Comparison of ENCODE assay signal across 8 cellular contexts in the genomic region with DNA sequence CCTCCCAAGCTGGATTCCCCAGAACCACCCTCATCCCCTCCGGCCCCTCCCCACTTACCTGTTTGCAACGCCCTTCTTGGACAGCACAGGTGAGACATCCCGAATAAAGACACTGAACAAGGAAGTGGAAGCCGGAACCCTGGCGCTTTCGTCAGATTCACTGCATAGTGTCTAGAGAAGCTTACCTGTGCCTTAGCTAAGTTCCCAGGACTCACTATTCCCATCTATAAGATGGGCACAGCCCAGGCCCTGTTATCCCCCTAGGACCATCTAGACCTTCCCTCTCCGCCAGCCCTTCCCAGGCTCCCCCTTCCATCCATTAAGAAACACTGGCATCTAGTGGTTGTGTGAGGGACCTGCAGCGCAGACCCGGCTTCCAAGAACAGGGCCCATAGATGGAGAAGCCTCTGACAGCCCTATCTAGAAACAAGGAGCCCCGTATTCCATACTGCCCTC. TPM values are rescaled to one million over a fixed set of nuclear protein-coding genes. Genes with fewer than 3 reads are reported as not detected.
DNase-seq lines count a peak whose midpoint lies in the region; TF ChIP-seq lines count a peak whose summit lies in the region.

No MANE protein-coding gene starts in this region.

- H3K27me3 ChIP-seq in HL-60 (ENCODE audit: insufficient read depth, poor library complexity, severe bottlenecking) (no peaks in the 10 kb centered on the region), neural cell (ENCODE audit: insufficient read depth, low read depth, low read length) (no peaks in the 10 kb centered on the region), transverse colon (peaks cover 39% of the 10 kb centered on the region)

- no peaks in the 10 kb centered on the region for H3K36me3 Mint-ChIP-seq in activated T-helper 1 cell treated with anti-CD3 and anti-CD28 coated beads, Interleukin-12 subunit alpha, Interleukin-12 subunit beta, Interleukin-2, Interleukin-4 antibody, amounts not matched to agents 30 ng/mL and 10 ng/mL and 1 ng/mL, durations not matched to agents 14 hours and 24 hours and 36 hours (ENCODE audit: low read depth)

- no peaks in the 10 kb centered on the region for H3K4me1 Mint-ChIP-seq in activated T-helper 1 cell treated with anti-CD3 and anti-CD28 coated beads, Interleukin-12 subunit alpha, Interleukin-12 subunit beta, Interleukin-2, Interleukin-4 antibody, amounts not matched to agents 30 ng/mL and 10 ng/mL and 1 ng/mL, durations not matched to agents 14 hours and 24 hours and 36 hours (ENCODE audit: low read depth)

- H3K4me3 ChIP-seq in HL-60 (replicated peaks; ENCODE audit: insufficient read depth, low read length) (no peak overlapping the region), neural cell (ENCODE audit: low read length) (no peak overlapping the region), transverse colon (no peak overlapping the region)

- TF ChIP-seq POLR2A in transverse colon (IDR thresholded peaks at IDR 0.05): no peak

- WGBS in transverse colon (ENCODE audit: low coverage in 1 of 2), 2 donors: 22 to 55% methylated on average over 3 to 10 of the region's 10 CpGs

- TF ChIP-seq EP300 in neural cell (conservative IDR thresholded peaks at IDR 0.05; ENCODE audit: poor library complexity, severe bottlenecking) (no peak), transverse colon (IDR thresholded peaks at IDR 0.05; ENCODE audit: low read depth) (no peak)

- no peaks in the 10 kb centered on the region for H3F3A ChIP-seq in neural cell (ENCODE audit: insufficient read depth, low read length, poor library complexity, severe bottlenecking)

- H3K4me2 ChIP-seq in neural cell (ENCODE audit: low read length): no peak overlapping the region

- H2AFZ ChIP-seq in neural cell (ENCODE audit: low read depth, low read length): no peak overlapping the region

- H3K27ac ChIP-seq in HL-60 (replicated peaks): no peak overlapping the region
- no peak overlapping the region for H3K27ac ChIP-seq in neural cell (ENCODE audit: low read length)
- no peak overlapping the region for H3K27ac ChIP-seq in transverse colon

- H3K4me1 ChIP-seq in transverse colon: no peaks in the 10 kb centered on the region

- peak; percentile 98 for TF ChIP-seq RAD21 in neural cell (conservative IDR thresholded peaks at IDR 0.05)

- TF ChIP-seq CTCF in HL-60 (IDR thresholded peaks at IDR 0.05; ENCODE audit: insufficient read depth, low read length): peak; percentile 85
- TF ChIP-seq CTCF in neural cell (IDR thresholded peaks at IDR 0.05; ENCODE audit: poor library complexity, severe bottlenecking): peak; percentile 95
- peak; percentile 72 to 85 (median 84) for TF ChIP-seq CTCF in transverse colon (IDR thresholded peaks at IDR 0.05)

- DNase-seq in CMK (ENCODE audit: low read depth) (peak; percentile 22), HL-60 (ENCODE audit: low read depth in 1 of 2, low spot score in 1 of 2) (peak in 1 of 2 experiments; percentile 51), NCI-H774 (lab: John Stamatoyannopoulos, UW) (peak; percentile 79), activated T-cell treated with anti-CD3 and anti-CD28 coated beads for 24 hours (ENCODE audit: low read depth) (peak; percentile 35), fibroblast of gingiva (ENCODE audit: low read depth) (peak; percentile 37), transverse colon (peak; percentile 68)
- DNase-seq in activated T-helper 1 cell treated with anti-CD3 and anti-CD28 coated beads, Interleukin-12 subunit alpha, Interleukin-12 subunit beta, Interleukin-2, Interleukin-4 antibody, amounts not matched to agents 30 ng/mL and 10 ng/mL and 1 ng/mL, durations not matched to agents 14 hours and 24 hours and 36 hours (ENCODE audit: low spot score): no peak

- H3K36me3 ChIP-seq in neural cell (ENCODE audit: insufficient read depth, low read length) (no peaks in the 10 kb centered on the region), transverse colon (no peaks in the 10 kb centered on the region)

- H3K9ac ChIP-seq in neural cell (ENCODE audit: low read length): no peak overlapping the region

- H3K9me3 ChIP-seq in neural cell (ENCODE audit: low read length) (no peaks in the 10 kb centered on the region), transverse colon (no peaks in the 10 kb centered on the region)

- no peaks in the 10 kb centered on the region for H4K20me1 ChIP-seq in neural cell (ENCODE audit: insufficient read depth)

- no peaks in the 10 kb centered on the region for H3K79me2 ChIP-seq in neural cell (replicated peaks; ENCODE audit: insufficient read depth, low read length)

- in situ Hi-C loops in transverse colon (cut with MboI; ENCODE audit: low pct_ligation_motif_present in 1 of 4, low pct_unique_long_range_greater_than_20kb in 1 of 4, low sequenced_read_pairs in 3 of 4): loop anchor here in 2 of 4 donors (10.0 to 25.0 kb wide), 2 partner anchors 739 to 742 kb away; no protein-coding TSS in a partner anchor

- intact Hi-C loops in transverse colon (cut with DNase I; ENCODE audit: low total_unique reads): loop anchor here (2.0 kb wide), 1 partner anchor 748 kb away; no protein-coding TSS in a partner anchor
- intact Hi-C loops in activated T-helper 1 cell treated with anti-CD3 and anti-CD28 coated beads, Interleukin-12 subunit alpha, Interleukin-12 subunit beta, Interleukin-2, Interleukin-4 antibody, amounts not matched to agents 30 ng/mL and 10 ng/mL and 1 ng/mL, durations not matched to agents 14 hours and 24 hours and 36 hours (cut with micrococcal nuclease): loop anchor here (1.0 to 2.0 kb wide), 2 partner anchors 86 to 747 kb away; no protein-coding TSS in a partner anchor

- no peaks in the 10 kb centered on the region for H3K9me2 ChIP-seq in neural cell (ENCODE audit: insufficient read depth, low read length)

- no peaks in the 10 kb centered on the region for H3K9me3 Mint-ChIP-seq in activated T-helper 1 cell treated with anti-CD3 and anti-CD28 coated beads, Interleukin-12 subunit alpha, Interleukin-12 subunit beta, Interleukin-2, Interleukin-4 antibody, amounts not matched to agents 30 ng/mL and 10 ng/mL and 1 ng/mL, durations not matched to agents 14 hours and 24 hours and 36 hours

- no peak overlapping the region for H3K27ac Mint-ChIP-seq in activated T-helper 1 cell treated with anti-CD3 and anti-CD28 coated beads, Interleukin-12 subunit alpha, Interleukin-12 subunit beta, Interleukin-2, Interleukin-4 antibody, amounts not matched to agents 30 ng/mL and 10 ng/mL and 1 ng/mL, durations not matched to agents 14 hours and 24 hours and 36 hours

- H3K4me3 Mint-ChIP-seq in activated T-helper 1 cell treated with anti-CD3 and anti-CD28 coated beads, Interleukin-12 subunit alpha, Interleukin-12 subunit beta, Interleukin-2, Interleukin-4 antibody, amounts not matched to agents 30 ng/mL and 10 ng/mL and 1 ng/mL, durations not matched to agents 14 hours and 24 hours and 36 hours: no peak overlapping the region

- peaks cover 12% of the 10 kb centered on the region for H3K27me3 Mint-ChIP-seq in activated T-helper 1 cell treated with anti-CD3 and anti-CD28 coated beads, Interleukin-12 subunit alpha, Interleukin-12 subunit beta, Interleukin-2, Interleukin-4 antibody, amounts not matched to agents 30 ng/mL and 10 ng/mL and 1 ng/mL, durations not matched to agents 14 hours and 24 hours and 36 hours (ENCODE audit: insufficient read depth)

TF ChIP-seq in neural cell, 6 proteins besides CTCF, POLR2A, EP300 and RAD21:
- TF ChIP-seq, protein P1, sequence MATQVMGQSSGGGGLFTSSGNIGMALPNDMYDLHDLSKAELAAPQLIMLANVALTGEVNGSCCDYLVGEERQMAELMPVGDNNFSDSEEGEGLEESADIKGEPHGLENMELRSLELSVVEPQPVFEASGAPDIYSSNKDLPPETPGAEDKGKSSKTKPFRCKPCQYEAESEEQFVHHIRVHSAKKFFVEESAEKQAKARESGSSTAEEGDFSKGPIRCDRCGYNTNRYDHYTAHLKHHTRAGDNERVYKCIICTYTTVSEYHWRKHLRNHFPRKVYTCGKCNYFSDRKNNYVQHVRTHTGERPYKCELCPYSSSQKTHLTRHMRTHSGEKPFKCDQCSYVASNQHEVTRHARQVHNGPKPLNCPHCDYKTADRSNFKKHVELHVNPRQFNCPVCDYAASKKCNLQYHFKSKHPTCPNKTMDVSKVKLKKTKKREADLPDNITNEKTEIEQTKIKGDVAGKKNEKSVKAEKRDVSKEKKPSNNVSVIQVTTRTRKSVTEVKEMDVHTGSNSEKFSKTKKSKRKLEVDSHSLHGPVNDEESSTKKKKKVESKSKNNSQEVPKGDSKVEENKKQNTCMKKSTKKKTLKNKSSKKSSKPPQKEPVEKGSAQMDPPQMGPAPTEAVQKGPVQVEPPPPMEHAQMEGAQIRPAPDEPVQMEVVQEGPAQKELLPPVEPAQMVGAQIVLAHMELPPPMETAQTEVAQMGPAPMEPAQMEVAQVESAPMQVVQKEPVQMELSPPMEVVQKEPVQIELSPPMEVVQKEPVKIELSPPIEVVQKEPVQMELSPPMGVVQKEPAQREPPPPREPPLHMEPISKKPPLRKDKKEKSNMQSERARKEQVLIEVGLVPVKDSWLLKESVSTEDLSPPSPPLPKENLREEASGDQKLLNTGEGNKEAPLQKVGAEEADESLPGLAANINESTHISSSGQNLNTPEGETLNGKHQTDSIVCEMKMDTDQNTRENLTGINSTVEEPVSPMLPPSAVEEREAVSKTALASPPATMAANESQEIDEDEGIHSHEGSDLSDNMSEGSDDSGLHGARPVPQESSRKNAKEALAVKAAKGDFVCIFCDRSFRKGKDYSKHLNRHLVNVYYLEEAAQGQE (IDR thresholded peaks at IDR 0.05; ENCODE audit: borderline replicate concordance): no peak
- TF ChIP-seq SMC3 (conservative IDR thresholded peaks at IDR 0.05; ENCODE audit: poor library complexity): peak; percentile 98

RNA-seq across cellular contexts. Expression of a gene that starts 26.9 kb away (rescaled TPM):
- 307 and 378 TPM in 2 replicates for polyA plus RNA-seq in neural cell
- polyA minus RNA-seq in neural cell: 115 and 142 TPM in 2 replicates
- 100 to 1,000 TPM in 3 of 4 donors, 10 to 100 TPM in 1; 65.1 to 310 (median 203) TPM for total RNA-seq in transverse colon
- total RNA-seq in activated T-helper 1 cell treated with anti-CD3 and anti-CD28 coated beads, Interleukin-12 subunit alpha, Interleukin-12 subunit beta, Interleukin-2, Interleukin-4 antibody, amounts not matched to agents 30 ng/mL and 10 ng/mL and 1 ng/mL, durations not matched to agents 14 hours and 24 hours and 36 hours: 1,123 and 1,161 TPM in 2 replicates

RNA-seq across cellular contexts. Expression of a gene that starts 36.8 kb away (rescaled TPM):
- 0.40 and 2.5 TPM in 2 replicates for polyA plus RNA-seq in neural cell
- 0.46 and 2.7 TPM in 2 replicates for polyA minus RNA-seq in neural cell
- 1 to 10 TPM in 2 of 4 donors, under 1 TPM in 2; 0.37 to 5.2 (median 2.3) TPM for total RNA-seq in transverse colon
- 5.7 and 6.8 TPM in 2 replicates for total RNA-seq in activated T-helper 1 cell treated with anti-CD3 and anti-CD28 coated beads, Interleukin-12 subunit alpha, Interleukin-12 subunit beta, Interleukin-2, Interleukin-4 antibody, amounts not matched to agents 30 ng/mL and 10 ng/mL and 1 ng/mL, durations not matched to agents 14 hours and 24 hours and 36 hours
